19 cellular contexts compared by ENCODE assay signal in genomic region chr14:95502381-95502950, GRCh38. TPM values are rescaled to one million over a fixed set of nuclear protein-coding genes. Genes with fewer than 3 reads are reported as not detected.
DNase-seq lines count a peak whose midpoint lies in the region; ATAC-seq and TF ChIP-seq lines count a peak whose summit lies in the region.
"Had no signal": no experiment of that assay in that cellular context is flagged by ENCODE, and none has a peak within 500 bp of the region (broad histone marks: within the 10 kb centered on the region; RNA-seq: fewer than 3 reads in every experiment).

No MANE protein-coding gene starts in this region.

- H3K27me3 Mint-ChIP-seq in CD14-positive monocyte (ENCODE audit: low read depth in 3 of 3) (no peaks in the 10 kb centered on the region), neural crest cell (ENCODE audit: low read depth) (no peaks in the 10 kb centered on the region)

- no peak overlapping the region for H3K27ac ChIP-seq in WERI-Rb-1
- H3K27ac ChIP-seq: epithelial cell of prostate had no signal

- H3K9me3 Mint-ChIP-seq in CD14-positive monocyte (no peaks in the 10 kb centered on the region), neural crest cell (no peaks in the 10 kb centered on the region)

- H3K27ac Mint-ChIP-seq in CD14-positive monocyte, result peak overlapping the region; percentile 65 to 94 (median 90)
- H3K27ac Mint-ChIP-seq in neural crest cell (ENCODE audit: unreplicated experiment), result peak overlapping the region; percentile 37

- intact Hi-C loops in CD14-positive monocyte (cut with micrococcal nuclease), result no loop called here

- H3K4me3 ChIP-seq in GM08714 (ENCODE audit: low read length) (peak overlapping the region; percentile 13; the same call in 1 of the 2 replicates), WERI-Rb-1 (ENCODE audit: low read depth, low read length) (no peak overlapping the region)
- H3K4me3 ChIP-seq: HAP-1, lung had no signal

- no peak for DNase-seq in CD14-positive monocyte (ENCODE audit: low spot score)
- DNase-seq in WERI-Rb-1, result peak; percentile 31
- DNase-seq in neural crest cell (ENCODE audit: low read depth, low spot score), result no peak
- DNase-seq in SKM-1 treated with dmso at 0.1 percent for 144 hours (lab: John Stamatoyannopoulos, UW; ENCODE audit: unreplicated experiment), result no peak
- DNase-seq in T1000 (lab: John Stamatoyannopoulos, UW), result no peak
- DNase-seq: activated T-cell treated with anti-CD3 and anti-CD28 coated beads, Interleukin-2, amount 50 U/mL, for 1 hour; amygdala; C1 segment of cervical spinal cord; EL; NCI-H1417 treated with DMSO at 0.1 percent for 48 hours; NCI-H2227 treated with DMSO at 0.1 percent for 48 hours; stimulated activated CD4-positive, alpha-beta T cell treated with anti-CD3 and anti-CD28 coated beads, Interleukin-4, amount 100 ng/mL, for 1 hour had no signal

- H3K4me1 Mint-ChIP-seq in CD14-positive monocyte, result peaks cover 80% of the 10 kb centered on the region
- H3K4me1 Mint-ChIP-seq in neural crest cell, result peaks cover 9% of the 10 kb centered on the region

- H3K4me3 Mint-ChIP-seq in CD14-positive monocyte (peak overlapping the region in 1 of 2 donors; percentile 76), neural crest cell (no peak overlapping the region)

- H3K36me3 Mint-ChIP-seq in CD14-positive monocyte (peaks cover 49 to 64% of the 10 kb centered on the region in 2 donors), neural crest cell (ENCODE audit: low read depth) (no peaks in the 10 kb centered on the region)

- no peaks in the 10 kb centered on the region for H3K27me3 ChIP-seq in WERI-Rb-1 (ENCODE audit: insufficient read depth, low read depth, severe bottlenecking)

- TF ChIP-seq CTCF in CD14-positive monocyte (IDR thresholded peaks at IDR 0.05) (no peak), WERI-Rb-1 (IDR thresholded peaks at IDR 0.05; ENCODE audit: low read depth, low read length) (no peak), neural crest cell (conservative IDR thresholded peaks at IDR 0.05) (no peak)

- no peaks in the 10 kb centered on the region for H3K9me3 ChIP-seq in WERI-Rb-1 (ENCODE audit: severe bottlenecking)
- H3K9me3 ChIP-seq: HAP-1 had no signal

- ATAC-seq in HG03521 (IDR thresholded peaks at IDR 0.05; ENCODE audit: unreplicated experiment), result no peak
- no peak for ATAC-seq in activated CD4-positive, CD25-positive, alpha-beta regulatory T cell treated with anti-CD3 and anti-CD28 coated beads, Interleukin-2, amount 50 U/mL, for 24 hours
- ATAC-seq: sciatic nerve had no signal

- no peaks in the 10 kb centered on the region for H3K36me3 ChIP-seq in WERI-Rb-1
- H3K36me3 ChIP-seq: HAP-1 had no signal

RNA-seq across cellular contexts. Expression of gene SYNE3, which starts 14.0 kb away (rescaled TPM):
- polyA plus RNA-seq in CD14-positive monocyte, result 1 to 10 TPM; 2.6 to 3.5 TPM
- total RNA-seq in neural crest cell, result 0.82 and 0.96 TPM in 2 replicates

RNA-seq across cellular contexts. Expression of gene GLRX5, which starts 32.4 kb away (rescaled TPM):
- polyA plus RNA-seq in CD14-positive monocyte, result 10 to 100 TPM; 31.1 to 43.1 TPM
- total RNA-seq in neural crest cell, result 62.8 and 69.3 TPM in 2 replicates
